ENCODE assay signal across 1 cellular context in genomic region chr1:55696891-55697290, GRCh38.
TF ChIP-seq lines count a peak whose summit lies in the region.

No MANE protein-coding gene starts in this region.

TF ChIP-seq in GM23338, 12 proteins besides CTCF, POLR2A, EP300 and RAD21 (continued from another document):
- no peak for TF ChIP-seq REST (IDR thresholded peaks at IDR 0.05; ENCODE audit: unreplicated experiment)
- no peak for TF ChIP-seq ZNF331 (CRISPR knock-in tag; IDR thresholded peaks at IDR 0.05; ENCODE audit: low read depth)
- no peak for TF ChIP-seq ZNF462 (CRISPR knock-in tag; IDR thresholded peaks at IDR 0.05)
- TF ChIP-seq EZH2 (IDR thresholded peaks at IDR 0.05; ENCODE audit: low read depth, unreplicated experiment): no peak
- TF ChIP-seq JUNB (IDR thresholded peaks at IDR 0.05; ENCODE audit: unreplicated experiment): no peak
- TF ChIP-seq STAT1 (IDR thresholded peaks at IDR 0.05; ENCODE audit: unreplicated experiment): no peak
- no peak for TF ChIP-seq NANOG (IDR thresholded peaks at IDR 0.05; ENCODE audit: borderline replicate concordance)
- TF ChIP-seq ETS1 (IDR thresholded peaks at IDR 0.05): no peak
- no peak for TF ChIP-seq EZH2phosphoT487 (IDR thresholded peaks at IDR 0.05; ENCODE audit: unreplicated experiment)
TF ChIP-seq in GM23338: peak in this region for 0.
